ENCODE assay signal across 24 cellular contexts in genomic region chr15:85028416-85028815, GRCh38.
"Had no signal": no experiment of that assay in that cellular context is flagged by ENCODE, and none has a peak within 500 bp of the region (broad histone marks: within the 10 kb centered on the region; RNA-seq: fewer than 3 reads in every experiment).

No MANE protein-coding gene starts in this region.

- ATAC-seq: activated CD4-positive, alpha-beta T cell treated with anti-CD3 and anti-CD28 coated beads for 36 hours; activated T-cell treated with anti-CD3 and anti-CD28 coated beads, Interleukin-2, amount 50 U/mL, for 4 hours; left lobe of liver; naive thymus-derived CD4-positive, alpha-beta T cell had no signal

- H3K9me3 Mint-ChIP-seq: activated B cell treated with CpG ODN at 0.5 μM for 24 hours; activated T-cell treated with anti-CD3 and anti-CD28 coated beads, Interleukin-2, amount 50 U/mL, for 4 hours; activated T-helper 2 cell treated with anti-CD3 and anti-CD28 coated beads, Interferon-gamma antibody, Interleukin-2, Interleukin-4, amounts not matched to agents 10 μg/mL and 5 μg/mL and 100 μg/mL, durations not matched to agents 14 hours and 24 hours and 36 hours; central memory CD8-positive, alpha-beta T cell; endodermal cell; immature natural killer cell; T-helper 1 cell treated with Interleukin-12 subunit alpha and Interleukin-12 subunit beta and Interleukin-4 antibody, amounts not matched to agents 30 μg/mL and 1 μg/mL, for 36 hours had no signal

- H3K9me3 ChIP-seq: adrenal gland, breast epithelium, tibial artery had no signal

- H3K27me3 ChIP-seq: adrenal gland, breast epithelium, tibial artery had no signal

- H3K4me3 Mint-ChIP-seq: activated B cell treated with CpG ODN at 0.5 μM for 24 hours; activated CD4-positive, alpha-beta T cell treated with anti-CD3 and anti-CD28 coated beads for 36 hours; activated naive CD8-positive, alpha-beta T cell; activated T-cell treated with anti-CD3 and anti-CD28 coated beads, Interleukin-2, amount 50 U/mL, for 4 hours; central memory CD8-positive, alpha-beta T cell; endodermal cell; immature natural killer cell; naive thymus-derived CD4-positive, alpha-beta T cell; T-helper 1 cell treated with Interleukin-12 subunit alpha and Interleukin-12 subunit beta and Interleukin-4 antibody, amounts not matched to agents 30 μg/mL and 1 μg/mL, for 36 hours had no signal

- H3K36me3 Mint-ChIP-seq: activated naive CD8-positive, alpha-beta T cell; immature natural killer cell had no signal

- H3K27ac Mint-ChIP-seq: activated B cell treated with CpG ODN at 0.5 μM for 24 hours; activated CD4-positive, alpha-beta T cell treated with anti-CD3 and anti-CD28 coated beads for 36 hours; activated naive CD8-positive, alpha-beta T cell; activated T-helper 2 cell treated with anti-CD3 and anti-CD28 coated beads, Interferon-gamma antibody, Interleukin-2, Interleukin-4, amounts not matched to agents 10 μg/mL and 5 μg/mL and 100 μg/mL, durations not matched to agents 14 hours and 24 hours and 36 hours; endodermal cell; progenitor cell of endocrine pancreas; T-helper 1 cell treated with Interleukin-12 subunit alpha and Interleukin-12 subunit beta and Interleukin-4 antibody, amounts not matched to agents 30 μg/mL and 1 μg/mL, for 36 hours had no signal

- H3K4me3 ChIP-seq: adrenal gland, breast epithelium, tibial artery had no signal

- DNase-seq: activated B cell treated with CpG ODN at 0.5 μM for 24 hours; activated CD4-positive, alpha-beta T cell treated with anti-CD3 and anti-CD28 coated beads for 36 hours; activated CD4-positive, alpha-beta T cell treated with anti-CD3 and anti-CD28 coated beads, Interleukin-2, amount 50 U/mL, for 48 hours; activated CD8-positive, alpha-beta memory T cell treated with anti-CD3 and anti-CD28 coated beads, Interleukin-2, amount 50 U/mL, for 48 hours; activated naive CD4-positive, alpha-beta T cell; activated T-cell treated with anti-CD3 and anti-CD28 coated beads, Interleukin-2, amount 50 U/mL, for 4 hours; adrenal gland; endodermal cell; immature natural killer cell; naive thymus-derived CD4-positive, alpha-beta T cell; retina; stimulated activated CD4-positive, alpha-beta T cell treated with anti-CD3 and anti-CD28 coated beads, Interleukin-2, amount 100 ng/mL, for 48 hours; stimulated activated naive CD4-positive, alpha-beta T cell; T1000; tibial artery had no signal

- H3K27me3 Mint-ChIP-seq: activated B cell treated with CpG ODN at 0.5 μM for 24 hours; activated CD4-positive, alpha-beta T cell treated with anti-CD3 and anti-CD28 coated beads for 36 hours; activated naive CD8-positive, alpha-beta T cell; central memory CD8-positive, alpha-beta T cell; naive thymus-derived CD4-positive, alpha-beta T cell; progenitor cell of endocrine pancreas had no signal

- H3K27ac ChIP-seq: adrenal gland, breast epithelium had no signal

- FAIRE-seq: colon, urothelium cell line had no signal

- H3K36me3 ChIP-seq: adrenal gland, breast epithelium, tibial artery had no signal
